15 cellular contexts compared by ENCODE assay signal in the genomic region with DNA sequence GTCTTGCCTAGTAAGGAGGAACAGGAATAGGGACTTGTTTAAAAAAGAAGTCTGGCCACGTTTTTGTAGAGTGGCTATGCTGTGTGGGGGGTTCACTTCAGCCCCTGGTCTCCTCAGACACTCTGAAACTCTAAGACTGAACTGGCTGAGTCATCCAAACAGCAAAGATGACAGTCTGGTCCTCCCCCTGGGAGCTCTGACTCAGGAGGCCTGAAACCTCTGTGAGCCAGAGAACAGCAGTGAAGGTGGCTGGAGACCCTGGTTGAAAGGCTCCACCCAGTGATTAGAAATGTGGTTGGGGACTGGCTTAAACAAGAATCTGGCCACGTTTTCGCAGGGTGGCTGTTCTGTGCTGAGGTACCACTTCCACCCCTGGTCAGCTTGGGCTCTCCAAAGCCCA. TPM values are rescaled to one million over a fixed set of nuclear protein-coding genes. Genes with fewer than 3 reads are reported as not detected.
"Had no signal": no experiment of that assay in that cellular context is flagged by ENCODE, and none has a peak within 500 bp of the region (broad histone marks: within the 10 kb centered on the region; RNA-seq: fewer than 3 reads in every experiment).

No MANE protein-coding gene starts in this region.

RNA-seq across cellular contexts. Expression of gene POTEC, which starts 32.7 kb away (rescaled TPM):
- total RNA-seq: activated naive CD8-positive, alpha-beta T cell treated with anti-CD3 and anti-CD28 coated beads for 36 hours; activated T-helper 2 cell treated with anti-CD3 and anti-CD28 coated beads, Interferon-gamma antibody, Interleukin-2, Interleukin-4, amounts not matched to agents 10 μg/mL and 5 μg/mL and 100 μg/mL, durations not matched to agents 14 hours and 24 hours and 36 hours; astrocyte; colonic mucosa; endothelial cell of umbilical vein; esophagus muscularis mucosa; gastrocnemius medialis; left ventricle myocardium superior; natural killer cell treated with Interleukin-12 subunit alpha and Interleukin-12 subunit beta and Interleukin-15 and Interleukin-18, amount 100 ng/mL, for 72 hours; osteocyte; progenitor cell of endocrine pancreas; sigmoid colon; smooth muscle cell; T-helper 2 cell treated with Interferon-gamma antibody and Interleukin-4, amounts not matched to agents 100 ng/mL and 5 ng/mL, for 36 hours; uterus had no signal
